3 cellular contexts compared by ENCODE assay signal in the genomic region with DNA sequence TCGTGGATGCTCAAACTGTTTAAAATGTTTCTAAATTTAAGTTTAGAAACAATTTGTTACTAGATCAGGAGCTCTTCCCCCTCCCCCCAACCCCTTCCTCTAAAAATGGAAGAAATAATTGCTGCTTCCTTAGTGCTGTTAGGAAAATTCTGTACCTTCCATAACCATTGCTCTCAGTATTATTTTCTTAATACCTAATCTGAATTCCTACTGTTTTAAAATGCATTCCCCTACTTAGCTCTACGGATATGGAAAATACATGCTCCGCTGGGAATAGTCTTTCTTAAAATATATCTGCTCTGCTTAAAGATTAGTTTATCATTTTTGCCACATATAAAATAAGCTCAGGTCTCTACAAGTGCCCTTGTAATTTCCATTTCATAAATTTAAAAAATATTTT.
TF ChIP-seq lines count a peak whose summit lies in the region.

No MANE protein-coding gene starts in this region.

TF ChIP-seq in IMR-90, 13 proteins besides CTCF, POLR2A, EP300 and RAD21:
- no peak for TF ChIP-seq FOS (IDR thresholded peaks at IDR 0.05; ENCODE audit: low read depth, low read length)
- TF ChIP-seq CEBPB (IDR thresholded peaks at IDR 0.05; ENCODE audit: low read depth, low read length): no peak
- TF ChIP-seq MAFK (IDR thresholded peaks at IDR 0.05; ENCODE audit: low read depth, low read length): no peak
- no peak for TF ChIP-seq RCOR1 (IDR thresholded peaks at IDR 0.05; ENCODE audit: insufficient replicate concordance, low read length)
- no peak for TF ChIP-seq BHLHE40 (IDR thresholded peaks at IDR 0.05; ENCODE audit: low read depth, low read length)
- TF ChIP-seq, protein P1, sequence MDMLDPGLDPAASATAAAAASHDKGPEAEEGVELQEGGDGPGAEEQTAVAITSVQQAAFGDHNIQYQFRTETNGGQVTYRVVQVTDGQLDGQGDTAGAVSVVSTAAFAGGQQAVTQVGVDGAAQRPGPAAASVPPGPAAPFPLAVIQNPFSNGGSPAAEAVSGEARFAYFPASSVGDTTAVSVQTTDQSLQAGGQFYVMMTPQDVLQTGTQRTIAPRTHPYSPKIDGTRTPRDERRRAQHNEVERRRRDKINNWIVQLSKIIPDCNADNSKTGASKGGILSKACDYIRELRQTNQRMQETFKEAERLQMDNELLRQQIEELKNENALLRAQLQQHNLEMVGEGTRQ (IDR thresholded peaks at IDR 0.05; ENCODE audit: low read depth, low read length): no peak
- TF ChIP-seq, protein P2, sequence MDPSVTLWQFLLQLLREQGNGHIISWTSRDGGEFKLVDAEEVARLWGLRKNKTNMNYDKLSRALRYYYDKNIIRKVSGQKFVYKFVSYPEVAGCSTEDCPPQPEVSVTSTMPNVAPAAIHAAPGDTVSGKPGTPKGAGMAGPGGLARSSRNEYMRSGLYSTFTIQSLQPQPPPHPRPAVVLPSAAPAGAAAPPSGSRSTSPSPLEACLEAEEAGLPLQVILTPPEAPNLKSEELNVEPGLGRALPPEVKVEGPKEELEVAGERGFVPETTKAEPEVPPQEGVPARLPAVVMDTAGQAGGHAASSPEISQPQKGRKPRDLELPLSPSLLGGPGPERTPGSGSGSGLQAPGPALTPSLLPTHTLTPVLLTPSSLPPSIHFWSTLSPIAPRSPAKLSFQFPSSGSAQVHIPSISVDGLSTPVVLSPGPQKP (IDR thresholded peaks at IDR 0.05; ENCODE audit: borderline replicate concordance, low read depth, low read length): no peak
- TF ChIP-seq MXI1 (IDR thresholded peaks at IDR 0.05; ENCODE audit: borderline replicate concordance, low read depth, low read length): no peak
- TF ChIP-seq NFE2L2 (IDR thresholded peaks at IDR 0.05; ENCODE audit: low read depth, low read length): no peak
- no peak for TF ChIP-seq SMC3 (IDR thresholded peaks at IDR 0.05; ENCODE audit: low read depth, low read length)
- TF ChIP-seq RFX5 (IDR thresholded peaks at IDR 0.05; ENCODE audit: low read depth, low read length): no peak
- no peak for TF ChIP-seq MAZ (IDR thresholded peaks at IDR 0.05; ENCODE audit: borderline replicate concordance, low read depth, low read length)

TF ChIP-seq in H1, 55 proteins besides CTCF, POLR2A, EP300 and RAD21:
- TF ChIP-seq GABPA (IDR thresholded peaks at IDR 0.05; ENCODE audit: borderline replicate concordance, insufficient read depth, low read length) (no peak), RBBP5 (IDR thresholded peaks at IDR 0.05; ENCODE audit: borderline replicate concordance, low read depth, low read length) (no peak), CBX5 (IDR thresholded peaks at IDR 0.05; ENCODE audit: low read depth, low read length) (no peak), PHF8 (conservative IDR thresholded peaks at IDR 0.05; ENCODE audit: low read depth, low read length) (no peak), YY1 (IDR thresholded peaks at IDR 0.05; ENCODE audit: low read depth, low read length) (no peak), TBP (IDR thresholded peaks at IDR 0.05; ENCODE audit: low read depth, low read length) (no peak), HDAC6 (IDR thresholded peaks at IDR 0.05; ENCODE audit: low read depth, low read length) (no peak), NANOG (IDR thresholded peaks at IDR 0.05; ENCODE audit: insufficient read depth, low read depth, low read length, poor library complexity, severe bottlenecking) (no peak), RNF2 (IDR thresholded peaks at IDR 0.05; ENCODE audit: borderline replicate concordance, low read depth, low read length, missing control alignments, poor library complexity, severe bottlenecking) (no peak), JUN (IDR thresholded peaks at IDR 0.05; ENCODE audit: low read depth, low read length) (no peak), TCF12 (IDR thresholded peaks at IDR 0.05; ENCODE audit: low read depth, low read length) (no peak), NRF1 (IDR thresholded peaks at IDR 0.05; ENCODE audit: low read depth, low read length) (no peak), JUND (IDR thresholded peaks at IDR 0.05; ENCODE audit: low read length) (no peak)
- TF ChIP-seq, protein P3, sequence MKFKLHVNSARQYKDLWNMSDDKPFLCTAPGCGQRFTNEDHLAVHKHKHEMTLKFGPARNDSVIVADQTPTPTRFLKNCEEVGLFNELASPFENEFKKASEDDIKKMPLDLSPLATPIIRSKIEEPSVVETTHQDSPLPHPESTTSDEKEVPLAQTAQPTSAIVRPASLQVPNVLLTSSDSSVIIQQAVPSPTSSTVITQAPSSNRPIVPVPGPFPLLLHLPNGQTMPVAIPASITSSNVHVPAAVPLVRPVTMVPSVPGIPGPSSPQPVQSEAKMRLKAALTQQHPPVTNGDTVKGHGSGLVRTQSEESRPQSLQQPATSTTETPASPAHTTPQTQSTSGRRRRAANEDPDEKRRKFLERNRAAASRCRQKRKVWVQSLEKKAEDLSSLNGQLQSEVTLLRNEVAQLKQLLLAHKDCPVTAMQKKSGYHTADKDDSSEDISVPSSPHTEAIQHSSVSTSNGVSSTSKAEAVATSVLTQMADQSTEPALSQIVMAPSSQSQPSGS (IDR thresholded peaks at IDR 0.05; ENCODE audit: low read length): no peak
TF ChIP-seq in H1: peak in this region for 0.

TF ChIP-seq in neural cell, 6 proteins besides CTCF, POLR2A, EP300 and RAD21:
- TF ChIP-seq TAF1 (IDR thresholded peaks at IDR 0.05; ENCODE audit: low read depth): no peak
- no peak for TF ChIP-seq EZH2 (IDR thresholded peaks at IDR 0.05; ENCODE audit: borderline replicate concordance, insufficient read depth, low read length, poor library complexity, severe bottlenecking)
- no peak for TF ChIP-seq SMC3 (conservative IDR thresholded peaks at IDR 0.05; ENCODE audit: poor library complexity)
- no peak for TF ChIP-seq MXI1 (conservative IDR thresholded peaks at IDR 0.05; ENCODE audit: poor library complexity, severe bottlenecking)
- no peak for TF ChIP-seq POLR2AphosphoS5 (IDR thresholded peaks at IDR 0.05)
- TF ChIP-seq, protein P4, sequence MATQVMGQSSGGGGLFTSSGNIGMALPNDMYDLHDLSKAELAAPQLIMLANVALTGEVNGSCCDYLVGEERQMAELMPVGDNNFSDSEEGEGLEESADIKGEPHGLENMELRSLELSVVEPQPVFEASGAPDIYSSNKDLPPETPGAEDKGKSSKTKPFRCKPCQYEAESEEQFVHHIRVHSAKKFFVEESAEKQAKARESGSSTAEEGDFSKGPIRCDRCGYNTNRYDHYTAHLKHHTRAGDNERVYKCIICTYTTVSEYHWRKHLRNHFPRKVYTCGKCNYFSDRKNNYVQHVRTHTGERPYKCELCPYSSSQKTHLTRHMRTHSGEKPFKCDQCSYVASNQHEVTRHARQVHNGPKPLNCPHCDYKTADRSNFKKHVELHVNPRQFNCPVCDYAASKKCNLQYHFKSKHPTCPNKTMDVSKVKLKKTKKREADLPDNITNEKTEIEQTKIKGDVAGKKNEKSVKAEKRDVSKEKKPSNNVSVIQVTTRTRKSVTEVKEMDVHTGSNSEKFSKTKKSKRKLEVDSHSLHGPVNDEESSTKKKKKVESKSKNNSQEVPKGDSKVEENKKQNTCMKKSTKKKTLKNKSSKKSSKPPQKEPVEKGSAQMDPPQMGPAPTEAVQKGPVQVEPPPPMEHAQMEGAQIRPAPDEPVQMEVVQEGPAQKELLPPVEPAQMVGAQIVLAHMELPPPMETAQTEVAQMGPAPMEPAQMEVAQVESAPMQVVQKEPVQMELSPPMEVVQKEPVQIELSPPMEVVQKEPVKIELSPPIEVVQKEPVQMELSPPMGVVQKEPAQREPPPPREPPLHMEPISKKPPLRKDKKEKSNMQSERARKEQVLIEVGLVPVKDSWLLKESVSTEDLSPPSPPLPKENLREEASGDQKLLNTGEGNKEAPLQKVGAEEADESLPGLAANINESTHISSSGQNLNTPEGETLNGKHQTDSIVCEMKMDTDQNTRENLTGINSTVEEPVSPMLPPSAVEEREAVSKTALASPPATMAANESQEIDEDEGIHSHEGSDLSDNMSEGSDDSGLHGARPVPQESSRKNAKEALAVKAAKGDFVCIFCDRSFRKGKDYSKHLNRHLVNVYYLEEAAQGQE (IDR thresholded peaks at IDR 0.05; ENCODE audit: borderline replicate concordance): no peak
TF ChIP-seq in neural cell: peak in this region for 0.
